In the genomic region with DNA sequence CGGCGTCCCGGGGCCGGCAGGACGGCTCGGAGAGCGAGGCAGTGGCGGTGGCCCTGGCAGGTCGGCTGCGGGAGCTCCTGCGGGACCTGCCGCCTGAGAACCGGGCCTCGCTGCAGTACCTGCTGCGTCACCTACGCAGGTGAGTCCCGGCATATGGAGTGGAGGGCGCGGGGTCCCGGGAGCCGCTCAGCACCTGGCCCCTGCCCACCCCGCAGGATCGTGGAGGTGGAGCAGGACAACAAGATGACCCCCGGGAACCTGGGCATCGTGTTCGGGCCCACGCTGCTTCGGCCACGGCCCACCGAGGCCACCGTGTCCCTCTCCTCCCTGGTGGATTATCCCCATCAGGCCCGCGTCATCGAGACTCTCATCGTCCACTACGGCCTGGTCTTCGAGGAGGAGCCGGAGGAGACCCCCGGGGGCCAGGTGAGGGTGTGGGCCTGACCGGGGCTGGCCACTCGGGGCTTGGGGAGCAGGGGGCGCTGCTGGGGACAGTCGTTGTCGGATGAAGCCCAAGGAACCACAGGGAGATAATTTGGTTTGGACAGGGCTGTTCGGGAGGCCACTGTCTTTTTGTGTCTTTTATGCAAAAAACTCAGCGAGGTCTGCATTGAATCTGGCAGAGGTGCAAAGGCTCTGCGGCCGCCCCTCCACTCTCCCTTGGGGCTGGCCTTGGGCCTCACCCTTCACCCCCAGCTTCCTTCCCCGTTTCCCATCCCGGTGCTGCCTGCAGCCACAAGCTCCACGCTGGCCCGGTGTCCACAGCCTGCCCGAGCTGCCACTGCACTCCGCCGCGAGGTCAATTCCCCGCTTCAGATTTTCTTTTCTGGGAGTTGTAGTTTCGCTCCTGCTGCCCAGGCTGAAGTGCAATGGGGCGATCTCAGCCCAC, we compare ENCODE assay signal across 1 cellular context.
TF ChIP-seq lines count a peak whose summit lies in the region.

No MANE protein-coding gene starts in this region.

TF ChIP-seq in endothelial cell of umbilical vein, 7 proteins besides CTCF, POLR2A, EP300 and RAD21:
- TF ChIP-seq MYC (IDR thresholded peaks at IDR 0.05; ENCODE audit: low read depth, low read length): no peak
- no peak for TF ChIP-seq FOS (IDR thresholded peaks at IDR 0.05; ENCODE audit: borderline replicate concordance, insufficient read depth, low read length)
- TF ChIP-seq JUN (IDR thresholded peaks at IDR 0.05; ENCODE audit: borderline replicate concordance, insufficient read depth, insufficient read length, low read depth): no peak
- TF ChIP-seq GATA2 (IDR thresholded peaks at IDR 0.05; ENCODE audit: insufficient read depth, insufficient read length, low read depth, low read length): no peak
- no peak for TF ChIP-seq EZH2 (IDR thresholded peaks at IDR 0.05; ENCODE audit: borderline replicate concordance, low read depth, low read length, severe bottlenecking)
- TF ChIP-seq MAX (IDR thresholded peaks at IDR 0.05; ENCODE audit: insufficient read depth, insufficient read length): no peak
- TF ChIP-seq POLR2AphosphoS5 (IDR thresholded peaks at IDR 0.05; ENCODE audit: insufficient read depth, low read depth, low read length): no peak
